ENCODE assay signal across 15 cellular contexts in genomic region chr13:109729031-109729870, GRCh38. TPM values are rescaled to one million over a fixed set of nuclear protein-coding genes. Genes with fewer than 3 reads are reported as not detected.
DNase-seq lines count a peak whose midpoint lies in the region; ATAC-seq and TF ChIP-seq lines count a peak whose summit lies in the region.
"Had no signal": no experiment of that assay in that cellular context is flagged by ENCODE, and none has a peak within 500 bp of the region (broad histone marks: within the 10 kb centered on the region; RNA-seq: fewer than 3 reads in every experiment).

No MANE protein-coding gene starts in this region.

- H3K36me3 ChIP-seq in SK-N-MC (ENCODE audit: insufficient read depth, low read length) (no peaks in the 10 kb centered on the region), neuron (ENCODE audit: insufficient read depth, low read length) (no peaks in the 10 kb centered on the region), tibial nerve (no peaks in the 10 kb centered on the region), left ventricle myocardium inferior (no peaks in the 10 kb centered on the region)
- H3K36me3 ChIP-seq: prostate gland, tibial artery had no signal

- intact Hi-C loops in left ventricle myocardium inferior (cut with micrococcal nuclease), result no loop called here

- no peak for ATAC-seq in HG03159 (IDR thresholded peaks at IDR 0.05; ENCODE audit: unreplicated experiment)

- peaks cover 13% of the 10 kb centered on the region for H3K4me1 ChIP-seq in neuron (ENCODE audit: insufficient read depth, low read length)
- H3K4me1 ChIP-seq in tibial nerve, result no peaks in the 10 kb centered on the region
- no peaks in the 10 kb centered on the region for H3K4me1 ChIP-seq in left ventricle myocardium inferior
- H3K4me1 ChIP-seq: prostate gland, tibial artery had no signal

- TF ChIP-seq POLR2A in tibial nerve (IDR thresholded peaks at IDR 0.05), result no peak

- TF ChIP-seq EP300 in tibial nerve (IDR thresholded peaks at IDR 0.05), result no peak

- peak overlapping the region; percentile 12; the same call in 1 of the 2 replicates for H3K27ac ChIP-seq in SK-N-MC
- H3K27ac ChIP-seq in tibial nerve, result no peak overlapping the region
- H3K27ac ChIP-seq in left ventricle myocardium inferior (replicated peaks), result no peak overlapping the region
- H3K27ac ChIP-seq: coronary artery, tibial artery had no signal

- DNase-seq in EH (ENCODE audit: low read depth) (peak; percentile 11), SK-N-MC (ENCODE audit: low read depth, low spot score) (no peak), epithelial cell of proximal tubule (ENCODE audit: low read depth) (peak; percentile 37), ureter (ENCODE audit: low spot score) (no peak), tibial nerve (ENCODE audit: low spot score in 2 of 2) (no peak), left ventricle myocardium inferior (no peak)
- DNase-seq: activated CD4-positive, CD25-positive, alpha-beta regulatory T cell; DMS153; NCI-H2081 treated with DMSO at 0.1 percent for 48 hours; stimulated activated CD4-positive, alpha-beta T cell treated with anti-CD3 and anti-CD28 coated beads, Interleukin-1b, Interleukin-23, amount 100 ng/mL, for 48 hours; tibial artery had no signal

- H3K4me3 ChIP-seq in SK-N-MC (peak overlapping the region; percentile 41; the same call in 1 of the 2 replicates), epithelial cell of proximal tubule (ENCODE audit: low read depth, low read length) (peak overlapping the region; percentile 17), neuron (ENCODE audit: low read length) (no peak overlapping the region), tibial nerve (no peak overlapping the region), left ventricle myocardium inferior (no peak overlapping the region)
- H3K4me3 ChIP-seq: coronary artery, prostate gland, tibial artery had no signal

- peak overlapping the region; percentile 66 for H2AFZ ChIP-seq in neuron (ENCODE audit: low read depth, low read length)

- 69 to 70% methylated on average over 14 of the region's 14 CpGs for WGBS in tibial nerve, 2 donors

- H3K9ac ChIP-seq in SK-N-MC (ENCODE audit: insufficient read length), result peak overlapping the region; percentile 26

- H3K27me3 ChIP-seq in neuron (ENCODE audit: insufficient read depth, low read length) (no peaks in the 10 kb centered on the region), tibial nerve (no peaks in the 10 kb centered on the region), left ventricle myocardium inferior (ENCODE audit: low read depth) (peaks cover 38% of the 10 kb centered on the region)
- H3K27me3 ChIP-seq: tibial artery had no signal

- H3K9me3 ChIP-seq in SK-N-MC (ENCODE audit: low read depth, low read length) (no peaks in the 10 kb centered on the region), neuron (ENCODE audit: low read length) (no peaks in the 10 kb centered on the region), tibial nerve (no peaks in the 10 kb centered on the region), left ventricle myocardium inferior (replicated peaks) (no peaks in the 10 kb centered on the region)
- H3K9me3 ChIP-seq: prostate gland, tibial artery had no signal

- TF ChIP-seq CTCF in epithelial cell of proximal tubule (conservative IDR thresholded peaks at IDR 0.05; ENCODE audit: low read depth, low read length), result no peak
- no peak for TF ChIP-seq CTCF in tibial nerve (IDR thresholded peaks at IDR 0.05)
- no peak for TF ChIP-seq CTCF in left ventricle myocardium inferior (IDR thresholded peaks at IDR 0.05; ENCODE audit: borderline replicate concordance)

RNA-seq across cellular contexts. Expression of gene IRS2, which starts 57.1 kb away (rescaled TPM):
- total RNA-seq in epithelial cell of proximal tubule (14.0 and 14.5 TPM in 2 replicates), ureter (6.0 TPM), tibial nerve (10 to 100 TPM; 38.3 to 60.9 (median 42.4) TPM), left ventricle myocardium inferior (14.9 TPM)

Comparison
In these comparisons a context has a peak if more than half of its experiments do, and no peak if none do; other contexts are left out.
1. DNase-seq: peak in EH (single experiment) and epithelial cell of proximal tubule (single experiment); none in SK-N-MC (single experiment), ureter (single experiment), tibial nerve (0 of 2) and left ventricle myocardium inferior (single experiment).
2. H3K4me3 ChIP-seq: peak in SK-N-MC (single experiment) and epithelial cell of proximal tubule (single experiment); none in neuron (single experiment), tibial nerve (0 of 4) and left ventricle myocardium inferior (single experiment).